Comparison of ENCODE assay signal across 2 cellular contexts in the genomic region with DNA sequence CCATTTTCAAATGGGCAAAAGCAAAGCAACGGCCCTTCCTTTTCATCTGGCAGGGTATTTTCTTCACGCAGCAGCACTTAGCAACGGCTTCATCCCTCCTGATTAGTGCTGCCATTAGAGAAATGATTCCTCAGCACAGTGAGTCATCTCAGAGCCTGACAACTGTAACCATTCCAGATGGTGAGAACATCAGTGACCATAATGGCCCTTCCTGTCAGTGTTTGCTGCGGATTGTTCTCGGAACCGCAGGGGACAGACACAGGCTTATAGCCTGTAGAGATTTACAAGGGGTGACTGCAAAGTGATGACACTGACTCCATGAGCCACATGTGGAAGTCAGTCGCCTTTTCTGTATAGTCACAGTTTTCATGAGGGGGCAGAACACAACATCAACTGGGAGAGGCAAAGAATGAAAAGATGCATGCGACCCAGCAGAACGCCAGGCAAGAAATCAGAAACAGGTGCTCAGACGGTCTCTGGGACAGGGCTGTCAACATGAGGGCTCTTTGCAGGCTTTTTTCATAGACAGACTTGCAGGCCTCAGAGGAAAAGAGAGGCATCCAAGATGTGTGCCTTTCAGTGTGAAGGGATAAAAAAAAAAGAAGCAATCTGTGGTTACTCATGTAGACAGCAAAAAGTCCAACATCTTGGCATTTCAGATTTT.
TF ChIP-seq lines count a peak whose summit lies in the region.

No MANE protein-coding gene starts in this region.

TF ChIP-seq in IMR-90, 13 proteins besides CTCF, POLR2A, EP300 and RAD21 (continued from another document):
- no peak for TF ChIP-seq CEBPB (IDR thresholded peaks at IDR 0.05; ENCODE audit: low read depth, low read length)
- no peak for TF ChIP-seq RFX5 (IDR thresholded peaks at IDR 0.05; ENCODE audit: low read depth, low read length)
- no peak for TF ChIP-seq NFE2L2 (IDR thresholded peaks at IDR 0.05; ENCODE audit: low read depth, low read length)
- no peak for TF ChIP-seq SMC3 (IDR thresholded peaks at IDR 0.05; ENCODE audit: low read depth, low read length)
- no peak for TF ChIP-seq MAFK (IDR thresholded peaks at IDR 0.05; ENCODE audit: low read depth, low read length)
- TF ChIP-seq, protein P1, sequence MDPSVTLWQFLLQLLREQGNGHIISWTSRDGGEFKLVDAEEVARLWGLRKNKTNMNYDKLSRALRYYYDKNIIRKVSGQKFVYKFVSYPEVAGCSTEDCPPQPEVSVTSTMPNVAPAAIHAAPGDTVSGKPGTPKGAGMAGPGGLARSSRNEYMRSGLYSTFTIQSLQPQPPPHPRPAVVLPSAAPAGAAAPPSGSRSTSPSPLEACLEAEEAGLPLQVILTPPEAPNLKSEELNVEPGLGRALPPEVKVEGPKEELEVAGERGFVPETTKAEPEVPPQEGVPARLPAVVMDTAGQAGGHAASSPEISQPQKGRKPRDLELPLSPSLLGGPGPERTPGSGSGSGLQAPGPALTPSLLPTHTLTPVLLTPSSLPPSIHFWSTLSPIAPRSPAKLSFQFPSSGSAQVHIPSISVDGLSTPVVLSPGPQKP (IDR thresholded peaks at IDR 0.05; ENCODE audit: borderline replicate concordance, low read depth, low read length) = no peak
- TF ChIP-seq FOS (IDR thresholded peaks at IDR 0.05; ENCODE audit: low read depth, low read length) = no peak
- no peak for TF ChIP-seq RCOR1 (IDR thresholded peaks at IDR 0.05; ENCODE audit: insufficient replicate concordance, low read length)
- no peak for TF ChIP-seq MAZ (IDR thresholded peaks at IDR 0.05; ENCODE audit: borderline replicate concordance, low read depth, low read length)

TF ChIP-seq in WTC11, 78 proteins besides CTCF, POLR2A, EP300 and RAD21 (continued from another document):
- TF ChIP-seq, protein P2, sequence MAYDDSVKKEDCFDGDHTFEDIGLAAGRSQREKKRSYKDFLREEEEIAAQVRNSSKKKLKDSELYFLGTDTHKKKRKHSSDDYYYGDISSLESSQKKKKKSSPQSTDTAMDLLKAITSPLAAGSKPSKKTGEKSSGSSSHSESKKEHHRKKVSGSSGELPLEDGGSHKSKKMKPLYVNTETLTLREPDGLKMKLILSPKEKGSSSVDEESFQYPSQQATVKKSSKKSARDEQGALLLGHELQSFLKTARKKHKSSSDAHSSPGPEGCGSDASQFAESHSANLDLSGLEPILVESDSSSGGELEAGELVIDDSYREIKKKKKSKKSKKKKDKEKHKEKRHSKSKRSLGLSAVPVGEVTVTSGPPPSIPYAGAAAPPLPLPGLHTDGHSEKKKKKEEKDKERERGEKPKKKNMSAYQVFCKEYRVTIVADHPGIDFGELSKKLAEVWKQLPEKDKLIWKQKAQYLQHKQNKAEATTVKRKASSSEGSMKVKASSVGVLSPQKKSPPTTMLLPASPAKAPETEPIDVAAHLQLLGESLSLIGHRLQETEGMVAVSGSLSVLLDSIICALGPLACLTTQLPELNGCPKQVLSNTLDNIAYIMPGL (CRISPR knock-in tag; IDR thresholded peaks at IDR 0.05) = no peak
- no peak for TF ChIP-seq GTF2I (CRISPR knock-in tag; conservative IDR thresholded peaks at IDR 0.05)
- TF ChIP-seq NFATC4 (CRISPR knock-in tag; IDR thresholded peaks at IDR 0.05) = no peak
- no peak for TF ChIP-seq GABPB1 (CRISPR knock-in tag; IDR thresholded peaks at IDR 0.05)
- TF ChIP-seq ATF1 (CRISPR knock-in tag; IDR thresholded peaks at IDR 0.05) = no peak
- TF ChIP-seq ZNF232 (CRISPR knock-in tag; IDR thresholded peaks at IDR 0.05) = no peak
- no peak for TF ChIP-seq NR1H2 (CRISPR knock-in tag; IDR thresholded peaks at IDR 0.05)
- no peak for TF ChIP-seq SOX15 (CRISPR knock-in tag; IDR thresholded peaks at IDR 0.05)
- no peak for TF ChIP-seq RORB (CRISPR knock-in tag; IDR thresholded peaks at IDR 0.05)
- no peak for TF ChIP-seq GRHL2 (CRISPR knock-in tag; IDR thresholded peaks at IDR 0.05; ENCODE audit: insufficient replicate concordance, severe bottlenecking)
- no peak for TF ChIP-seq ZNF671 (CRISPR knock-in tag; IDR thresholded peaks at IDR 0.05)
- no peak for TF ChIP-seq SMAD3 (CRISPR knock-in tag; IDR thresholded peaks at IDR 0.05; ENCODE audit: borderline replicate concordance)
- no peak for TF ChIP-seq ETV6 (CRISPR knock-in tag; IDR thresholded peaks at IDR 0.05)
- TF ChIP-seq, protein P3, sequence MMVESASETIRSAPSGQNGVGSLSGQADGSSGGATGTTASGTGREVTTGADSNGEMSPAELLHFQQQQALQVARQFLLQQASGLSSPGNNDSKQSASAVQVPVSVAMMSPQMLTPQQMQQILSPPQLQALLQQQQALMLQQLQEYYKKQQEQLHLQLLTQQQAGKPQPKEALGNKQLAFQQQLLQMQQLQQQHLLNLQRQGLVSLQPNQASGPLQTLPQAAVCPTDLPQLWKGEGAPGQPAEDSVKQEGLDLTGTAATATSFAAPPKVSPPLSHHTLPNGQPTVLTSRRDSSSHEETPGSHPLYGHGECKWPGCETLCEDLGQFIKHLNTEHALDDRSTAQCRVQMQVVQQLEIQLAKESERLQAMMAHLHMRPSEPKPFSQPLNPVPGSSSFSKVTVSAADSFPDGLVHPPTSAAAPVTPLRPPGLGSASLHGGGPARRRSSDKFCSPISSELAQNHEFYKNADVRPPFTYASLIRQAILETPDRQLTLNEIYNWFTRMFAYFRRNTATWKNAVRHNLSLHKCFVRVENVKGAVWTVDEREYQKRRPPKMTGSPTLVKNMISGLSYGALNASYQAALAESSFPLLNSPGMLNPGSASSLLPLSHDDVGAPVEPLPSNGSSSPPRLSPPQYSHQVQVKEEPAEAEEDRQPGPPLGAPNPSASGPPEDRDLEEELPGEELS (CRISPR knock-in tag; IDR thresholded peaks at IDR 0.05) = no peak
- TF ChIP-seq TEAD1 (CRISPR knock-in tag; IDR thresholded peaks at IDR 0.05) = no peak
- TF ChIP-seq, protein P4, sequence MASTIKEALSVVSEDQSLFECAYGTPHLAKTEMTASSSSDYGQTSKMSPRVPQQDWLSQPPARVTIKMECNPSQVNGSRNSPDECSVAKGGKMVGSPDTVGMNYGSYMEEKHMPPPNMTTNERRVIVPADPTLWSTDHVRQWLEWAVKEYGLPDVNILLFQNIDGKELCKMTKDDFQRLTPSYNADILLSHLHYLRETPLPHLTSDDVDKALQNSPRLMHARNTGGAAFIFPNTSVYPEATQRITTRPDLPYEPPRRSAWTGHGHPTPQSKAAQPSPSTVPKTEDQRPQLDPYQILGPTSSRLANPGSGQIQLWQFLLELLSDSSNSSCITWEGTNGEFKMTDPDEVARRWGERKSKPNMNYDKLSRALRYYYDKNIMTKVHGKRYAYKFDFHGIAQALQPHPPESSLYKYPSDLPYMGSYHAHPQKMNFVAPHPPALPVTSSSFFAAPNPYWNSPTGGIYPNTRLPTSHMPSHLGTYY (CRISPR knock-in tag; IDR thresholded peaks at IDR 0.05) = no peak
